9 cellular contexts compared by ENCODE assay signal in the genomic region with DNA sequence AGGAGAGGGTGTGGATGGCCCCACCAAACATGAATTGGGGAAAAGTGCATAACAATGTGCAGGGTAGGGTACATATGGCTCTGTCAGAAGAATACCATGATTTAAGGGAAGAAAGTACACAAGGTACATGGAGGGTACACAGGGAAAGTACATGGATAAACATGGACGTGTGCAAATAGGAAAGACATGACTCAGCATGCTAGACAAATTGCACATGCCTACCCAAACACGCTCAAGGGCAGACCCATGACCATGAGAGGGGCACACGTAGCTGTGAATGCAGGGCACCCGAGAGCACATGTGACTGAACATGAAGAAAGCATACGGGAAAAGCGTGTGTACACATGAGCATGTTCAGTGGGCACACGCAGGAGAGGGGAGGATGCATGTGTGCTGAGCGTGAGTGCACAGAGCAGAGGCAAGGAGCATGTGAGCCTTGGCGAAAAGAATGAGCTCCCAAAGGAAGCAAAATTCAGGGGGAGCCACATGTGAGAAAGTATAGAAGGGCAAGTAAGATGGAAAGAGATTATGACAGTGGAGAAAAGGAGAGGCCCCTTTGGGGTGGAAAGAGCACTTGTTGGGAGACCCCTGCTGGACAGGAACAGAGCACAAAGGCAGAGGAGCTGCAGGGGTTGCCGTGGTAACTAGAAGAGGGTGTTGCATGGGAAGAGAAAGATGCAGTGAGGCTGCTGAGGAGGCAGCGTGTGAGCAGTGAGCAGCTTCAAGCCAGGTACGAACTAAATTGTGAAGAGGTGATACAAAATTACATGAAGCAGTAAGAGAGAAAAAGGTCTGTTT. TPM values are rescaled to one million over a fixed set of nuclear protein-coding genes. Genes with fewer than 3 reads are reported as not detected.
DNase-seq lines count a peak whose midpoint lies in the region; ATAC-seq and TF ChIP-seq lines count a peak whose summit lies in the region.
"Had no signal": no experiment of that assay in that cellular context is flagged by ENCODE, and none has a peak within 500 bp of the region (broad histone marks: within the 10 kb centered on the region; RNA-seq: fewer than 3 reads in every experiment).

No MANE protein-coding gene starts in this region.

- no peak overlapping the region for H3K27ac ChIP-seq in 22Rv1

- ATAC-seq in HG02884 (IDR thresholded peaks at IDR 0.05; ENCODE audit: unreplicated experiment), result no peak
- ATAC-seq in HG03439 (IDR thresholded peaks at IDR 0.05; ENCODE audit: unreplicated experiment), result no peak

- TF ChIP-seq CTCF in 22Rv1 (IDR thresholded peaks at IDR 0.05), result 0 out of 2 replicates have a peak, but pooled peaks have one; percentile 14

- peak; percentile 46 for DNase-seq in EH (ENCODE audit: low read depth)
- DNase-seq in NCI-H526 treated with DMSO at 0.1 percent for 48 hours (lab: John Stamatoyannopoulos, UW), result peak; percentile 1
- DNase-seq in dermis blood vessel endothelial cell, result peak; percentile 8
- DNase-seq in stimulated activated CD4-positive, alpha-beta T cell treated with anti-CD3 and anti-CD28 coated beads, Interleukin-4, amount 100 ng/mL, for 4 hours, result no peak
- DNase-seq in NCI-H2107 (lab: John Stamatoyannopoulos, UW), result no peak
- DNase-seq: activated naive CD4-positive, alpha-beta T cell had no signal

RNA-seq across cellular contexts. Expression of gene OR2H2, which starts 17.8 kb away (rescaled TPM):
- total RNA-seq in dermis blood vessel endothelial cell, result not detected in 2 replicates

RNA-seq across cellular contexts. Expression of gene GABBR1, which starts 30.2 kb away (rescaled TPM):
- total RNA-seq in dermis blood vessel endothelial cell, result 1.0 and 5.4 TPM in 2 replicates

RNA-seq across cellular contexts. Expression of gene UBD, which starts 43.2 kb away (rescaled TPM):
- 5.8 and 82.4 TPM in 2 replicates for total RNA-seq in dermis blood vessel endothelial cell

RNA-seq across cellular contexts. Expression of gene MOG, which starts 54.1 kb away (rescaled TPM):
- not detected in 2 replicates for total RNA-seq in dermis blood vessel endothelial cell

Comparison
In these comparisons a context has a peak if more than half of its experiments do, and no peak if none do; other contexts are left out.
1. DNase-seq: peak in EH (single experiment), NCI-H526 treated with DMSO at 0.1 percent for 48 hours (single experiment) and dermis blood vessel endothelial cell (single experiment); none in stimulated activated CD4-positive, alpha-beta T cell treated with anti-CD3 and anti-CD28 coated beads, Interleukin-4, amount 100 ng/mL, for 4 hours (0 of 2) and NCI-H2107 (single experiment).